ENCODE assay signal across 31 cellular contexts in genomic region chr10:129680661-129681344, GRCh38.
"Had no signal": no experiment of that assay in that cellular context is flagged by ENCODE, and none has a peak within 500 bp of the region (broad histone marks: within the 10 kb centered on the region; RNA-seq: fewer than 3 reads in every experiment).

No MANE protein-coding gene starts in this region.

- H3K9me3 ChIP-seq: ascending aorta, breast epithelium, colonic mucosa, gastrocnemius medialis had no signal

- DNase-seq: activated B cell treated with CpG ODN at 0.5 μM for 24 hours; activated CD4-positive, alpha-beta T cell treated with anti-CD3 and anti-CD28 coated beads for 48 hours; activated CD4-positive, alpha-beta T cell treated with anti-CD3 and anti-CD28 coated beads, Interleukin-2, amount 50 U/mL, for 1 hour; activated CD4-positive, alpha-beta T cell treated with anti-CD3 and anti-CD28 coated beads, Interleukin-2, amount 50 U/mL, for 48 hours; activated CD8-positive, alpha-beta memory T cell treated with anti-CD3 and anti-CD28 coated beads for 24 hours; activated CD8-positive, alpha-beta T cell treated with anti-CD3 and anti-CD28 coated beads for 36 hours; activated effector memory CD4-positive, alpha-beta T cell treated with Interleukin-2 at 50 U/mL for 16 hours; activated gamma-delta T cell treated with Interleukin-2 at 50 U/mL for 16 hours; activated naive CD4-positive, alpha-beta T cell treated with anti-CD3 and anti-CD28 coated beads, Interleukin-2, amount 50 U/mL, for 16 hours; activated naive CD4-positive, alpha-beta T cell treated with Interleukin-2 at 50 U/mL for 16 hours; activated T-cell treated with anti-CD3 and anti-CD28 coated beads, Interleukin-2, amount 50 U/mL, for 4 hours; central memory CD4-positive, alpha-beta T cell; cerebellar nuclear complex; colonic mucosa; effector CD8-positive, alpha-beta T cell; foreskin keratinocyte; gastrocnemius medialis; glutamatergic neuron; T-helper 1 cell; T-helper 17 cell; T1000; WERI-Rb-1 had no signal

- H3K4me1 Mint-ChIP-seq: activated T-helper 17 cell treated with anti-CD3 and anti-CD28 coated beads, Interleukin-2, amount 50 U/mL, for 72 hours; T-helper 17 cell had no signal

- H3K9me3 Mint-ChIP-seq: activated B cell treated with CpG ODN at 0.5 μM for 24 hours; activated CD8-positive, alpha-beta T cell treated with anti-CD3 and anti-CD28 coated beads for 36 hours; activated T-cell treated with anti-CD3 and anti-CD28 coated beads, Interleukin-2, amount 50 U/mL, for 4 hours; brain; T-helper 2 cell treated with Interferon-gamma antibody and Interleukin-4, amounts not matched to agents 5 μg/mL and 100 μg/mL, for 36 hours had no signal

- H3K4me3 ChIP-seq: ascending aorta, breast epithelium, cardiac muscle cell, colonic mucosa, gastrocnemius medialis had no signal

- H3K27me3 ChIP-seq: ascending aorta, breast epithelium, cardiac muscle cell, colonic mucosa, foreskin keratinocyte, gastrocnemius medialis had no signal

- H3K27ac ChIP-seq: ascending aorta, breast epithelium, cardiac muscle cell, colonic mucosa, foreskin keratinocyte, gastrocnemius medialis, WERI-Rb-1 had no signal

- ATAC-seq: activated CD4-positive, CD25-positive, alpha-beta regulatory T cell treated with anti-CD3 and anti-CD28 coated beads, Interleukin-2, amount 50 U/mL, for 24 hours; activated CD8-positive, alpha-beta T cell treated with anti-CD3 and anti-CD28 coated beads for 36 hours; activated T-cell treated with anti-CD3 and anti-CD28 coated beads, Interleukin-2, amount 50 U/mL, for 4 hours; activated T-helper 17 cell treated with anti-CD3 and anti-CD28 coated beads, Interleukin-2, amount 50 U/mL, for 72 hours; esophagus mucosa; foreskin keratinocyte; gastrocnemius medialis; T-helper 17 cell had no signal

- H3K4me3 Mint-ChIP-seq: activated B cell treated with CpG ODN at 0.5 μM for 24 hours; activated CD8-positive, alpha-beta T cell treated with anti-CD3 and anti-CD28 coated beads for 36 hours; activated naive CD8-positive, alpha-beta T cell; activated T-cell treated with anti-CD3 and anti-CD28 coated beads, Interleukin-2, amount 50 U/mL, for 4 hours; activated T-helper 17 cell treated with anti-CD3 and anti-CD28 coated beads, Interleukin-2, amount 50 U/mL, for 72 hours; brain; T-helper 17 cell; T-helper 2 cell treated with Interferon-gamma antibody and Interleukin-4, amounts not matched to agents 5 μg/mL and 100 μg/mL, for 36 hours had no signal

- H3K36me3 ChIP-seq: ascending aorta, breast epithelium, cardiac muscle cell, colonic mucosa, gastrocnemius medialis, WERI-Rb-1 had no signal

- H3K27ac Mint-ChIP-seq: activated B cell treated with CpG ODN at 0.5 μM for 24 hours; activated CD8-positive, alpha-beta T cell treated with anti-CD3 and anti-CD28 coated beads for 36 hours; activated naive CD8-positive, alpha-beta T cell; activated T-helper 17 cell treated with anti-CD3 and anti-CD28 coated beads, Interleukin-2, amount 50 U/mL, for 72 hours; brain; T-helper 17 cell; T-helper 2 cell treated with Interferon-gamma antibody and Interleukin-4, amounts not matched to agents 5 μg/mL and 100 μg/mL, for 36 hours had no signal

- H3K27me3 Mint-ChIP-seq: activated B cell treated with CpG ODN at 0.5 μM for 24 hours; activated CD8-positive, alpha-beta T cell treated with anti-CD3 and anti-CD28 coated beads for 36 hours; activated naive CD8-positive, alpha-beta T cell; activated T-helper 17 cell treated with anti-CD3 and anti-CD28 coated beads, Interleukin-2, amount 50 U/mL, for 72 hours; T-helper 17 cell had no signal

- H3K36me3 Mint-ChIP-seq: brain had no signal

- H3K4me1 ChIP-seq: ascending aorta, breast epithelium, colonic mucosa, foreskin keratinocyte, gastrocnemius medialis had no signal
